1 cellular context compared by ENCODE assay signal in genomic region chr10:124388823-124389612, GRCh38.
TF ChIP-seq lines count a peak whose summit lies in the region.

No MANE protein-coding gene starts in this region.

TF ChIP-seq in HepG2, 621 proteins besides CTCF, POLR2A, EP300 and RAD21 (continued from another document and continues in another):
- TF ChIP-seq HNF1B (CRISPR knock-in tag; IDR thresholded peaks at IDR 0.05) = no peak
- no peak for TF ChIP-seq ZNF276 (CRISPR knock-in tag; IDR thresholded peaks at IDR 0.05; ENCODE audit: low read depth)
- TF ChIP-seq ZNF83 (CRISPR knock-in tag; IDR thresholded peaks at IDR 0.05; ENCODE audit: borderline replicate concordance) = no peak
- TF ChIP-seq ZNF569 (CRISPR knock-in tag; IDR thresholded peaks at IDR 0.05; ENCODE audit: borderline replicate concordance) = no peak
- no peak for TF ChIP-seq MEIS1 (CRISPR knock-in tag; IDR thresholded peaks at IDR 0.05; ENCODE audit: borderline replicate concordance)
- TF ChIP-seq GABPB1 (CRISPR knock-in tag; IDR thresholded peaks at IDR 0.05) = peak; percentile 59
- no peak for TF ChIP-seq BATF2 (CRISPR knock-in tag; IDR thresholded peaks at IDR 0.05)
- no peak for TF ChIP-seq ZNF205 (CRISPR knock-in tag; IDR thresholded peaks at IDR 0.05)
- TF ChIP-seq ZNF318 (CRISPR knock-in tag; IDR thresholded peaks at IDR 0.05) = no peak
- TF ChIP-seq HMGXB4 (CRISPR knock-in tag; IDR thresholded peaks at IDR 0.05; ENCODE audit: borderline replicate concordance in 1 of 2, low read depth in 1 of 2) = peak in 1 of 2 experiments; percentile 54; a peak in 1 of 4 replicates
- TF ChIP-seq SUZ12 (IDR thresholded peaks at IDR 0.05; ENCODE audit: low read depth, low read length) = no peak
- TF ChIP-seq PLRG1 (conservative IDR thresholded peaks at IDR 0.05) = no peak
- no peak for TF ChIP-seq SNAI1 (CRISPR knock-in tag; IDR thresholded peaks at IDR 0.05; ENCODE audit: borderline replicate concordance)
- no peak for TF ChIP-seq ZNF598 (CRISPR knock-in tag; IDR thresholded peaks at IDR 0.05; ENCODE audit: borderline replicate concordance)
- TF ChIP-seq FOXC1 (CRISPR knock-in tag; IDR thresholded peaks at IDR 0.05; ENCODE audit: borderline replicate concordance) = 0 out of 2 replicates have a peak, but pooled peaks have one; percentile 42
- no peak for TF ChIP-seq SETDB1 (CRISPR knock-in tag; IDR thresholded peaks at IDR 0.05; ENCODE audit: borderline replicate concordance)
- TF ChIP-seq ZNF292 (CRISPR knock-in tag; IDR thresholded peaks at IDR 0.05; ENCODE audit: borderline replicate concordance, low read depth) = no peak
- no peak for TF ChIP-seq ZNF552 (CRISPR knock-in tag; IDR thresholded peaks at IDR 0.05; ENCODE audit: borderline replicate concordance)
- no peak for TF ChIP-seq ZNF30 (CRISPR knock-in tag; IDR thresholded peaks at IDR 0.05)
- TF ChIP-seq HOXA3 (CRISPR knock-in tag; IDR thresholded peaks at IDR 0.05) = no peak
- TF ChIP-seq MBNL3 (CRISPR knock-in tag; conservative IDR thresholded peaks at IDR 0.05) = no peak
- no peak for TF ChIP-seq GPBP1L1 (CRISPR knock-in tag; IDR thresholded peaks at IDR 0.05)
- TF ChIP-seq LBX2 (CRISPR knock-in tag; IDR thresholded peaks at IDR 0.05; ENCODE audit: borderline replicate concordance) = no peak
- TF ChIP-seq ZNF672 (CRISPR knock-in tag; IDR thresholded peaks at IDR 0.05) = no peak
- peak; percentile 34; the same call in 1 of the 2 replicates for TF ChIP-seq THAP11 (CRISPR knock-in tag; IDR thresholded peaks at IDR 0.05)
- TF ChIP-seq ZFP41 (CRISPR knock-in tag; IDR thresholded peaks at IDR 0.05; ENCODE audit: borderline replicate concordance) = no peak
- no peak for TF ChIP-seq ZFYVE20 (CRISPR knock-in tag; IDR thresholded peaks at IDR 0.05; ENCODE audit: borderline replicate concordance, low read depth)
- no peak for TF ChIP-seq GLI4 (CRISPR knock-in tag; IDR thresholded peaks at IDR 0.05; ENCODE audit: borderline replicate concordance)
- TF ChIP-seq GTF3A (CRISPR knock-in tag; conservative IDR thresholded peaks at IDR 0.05) = no peak
- no peak for TF ChIP-seq NR2F2 (IDR thresholded peaks at IDR 0.05; ENCODE audit: borderline replicate concordance, low read depth)
- no peak for TF ChIP-seq PAWR (CRISPR knock-in tag; IDR thresholded peaks at IDR 0.05; ENCODE audit: borderline replicate concordance)
- TF ChIP-seq ZHX2 (IDR thresholded peaks at IDR 0.05; ENCODE audit: low read depth) = no peak
- no peak for TF ChIP-seq ZHX2 (CRISPR knock-in tag; IDR thresholded peaks at IDR 0.05; ENCODE audit: borderline replicate concordance)
- no peak for TF ChIP-seq ZBTB37 (CRISPR knock-in tag; IDR thresholded peaks at IDR 0.05)
- TF ChIP-seq ZNF230 (CRISPR knock-in tag; IDR thresholded peaks at IDR 0.05) = no peak
- TF ChIP-seq ZNF562 (CRISPR knock-in tag; IDR thresholded peaks at IDR 0.05; ENCODE audit: borderline replicate concordance) = no peak
